ENCODE assay signal across 14 cellular contexts in the genomic region with DNA sequence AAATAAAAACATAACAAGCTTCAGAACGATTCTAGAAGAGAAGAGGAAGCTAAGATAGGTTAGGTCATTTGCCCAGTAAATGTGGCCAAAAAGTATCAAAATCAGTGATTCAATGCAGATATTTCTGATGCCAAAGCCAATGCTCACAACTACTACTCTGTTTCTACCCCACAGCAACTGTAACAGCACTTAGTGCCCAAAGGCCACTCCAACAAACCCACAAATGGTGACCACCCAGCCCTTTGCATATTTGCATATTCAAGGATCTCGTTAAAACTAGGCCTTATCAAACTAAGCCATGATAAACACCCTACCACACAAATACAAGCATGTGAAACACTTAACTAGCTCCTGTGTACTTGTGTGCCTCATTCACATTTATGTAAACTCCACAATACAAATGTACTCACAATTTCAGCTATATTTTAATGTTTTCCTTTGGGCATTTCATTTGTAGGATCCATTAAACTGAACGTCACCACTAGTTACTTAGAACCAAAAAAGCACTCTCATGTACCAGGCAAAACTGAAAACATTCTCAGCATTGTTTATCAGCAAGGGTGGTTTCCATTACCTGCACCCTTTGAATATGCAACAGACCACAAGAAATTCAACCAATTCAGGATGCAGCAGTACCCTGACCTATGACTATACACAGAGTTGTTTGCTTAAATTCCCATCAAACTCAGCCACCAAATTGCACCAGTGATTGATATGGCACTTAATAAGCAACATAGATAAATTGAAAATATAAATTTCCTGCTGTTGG.
DNase-seq lines count a peak whose midpoint lies in the region; ATAC-seq lines count a peak whose summit lies in the region.
"Had no signal": no experiment of that assay in that cellular context is flagged by ENCODE, and none has a peak within 500 bp of the region (broad histone marks: within the 10 kb centered on the region; RNA-seq: fewer than 3 reads in every experiment).

No MANE protein-coding gene starts in this region.

- no peak overlapping the region for H3K27ac ChIP-seq in mesendoderm (ENCODE audit: low read depth, low read length)
- H3K27ac ChIP-seq: C4-2B, foreskin keratinocyte, right atrium auricular region, SK-N-MC, tibial artery had no signal

- no peak overlapping the region for H3K23ac ChIP-seq in mesendoderm (ENCODE audit: low read length)

- H3K4me3 ChIP-seq in mesendoderm (ENCODE audit: low read length), result no peak overlapping the region
- H3K4me3 ChIP-seq: right atrium auricular region, SK-N-MC, tibial artery had no signal

- no peak overlapping the region for H3K56ac ChIP-seq in mesendoderm (ENCODE audit: low read length)

- H2BK5ac ChIP-seq in mesendoderm (ENCODE audit: low read length), result no peak overlapping the region

- no peak overlapping the region for H3K4ac ChIP-seq in mesendoderm (ENCODE audit: low read depth, low read length)

- DNase-seq in mesendoderm, result peak; percentile 29
- no peak for DNase-seq in posterior cingulate gyrus
- DNase-seq in activated CD8-positive, alpha-beta memory T cell treated with anti-CD3 and anti-CD28 coated beads for 24 hours, result no peak
- no peak for DNase-seq in SK-N-DZ (ENCODE audit: low spot score)
- DNase-seq: foreskin keratinocyte; stimulated activated CD4-positive, alpha-beta T cell treated with anti-CD3 and anti-CD28 coated beads, Interleukin-1b, Interleukin-23, amount 100 ng/mL, for 48 hours; stimulated activated CD8-positive, alpha-beta memory T cell treated with anti-CD3 and anti-CD28 coated beads, Interleukin-4, amount 100 ng/mL, for 48 hours; tibial artery had no signal

- no peaks in the 10 kb centered on the region for H3K27me3 ChIP-seq in mesendoderm (ENCODE audit: insufficient read depth, low read length, poor library complexity)
- H3K27me3 ChIP-seq: right atrium auricular region, tibial artery had no signal

- intact Hi-C loops in posterior cingulate gyrus (cut with DNase I), result no loop called here

- no peaks in the 10 kb centered on the region for H3K79me1 ChIP-seq in mesendoderm (ENCODE audit: low read length)

- H4K8ac ChIP-seq in mesendoderm (ENCODE audit: low read depth, low read length), result no peak overlapping the region

- H2AK5ac ChIP-seq in mesendoderm (ENCODE audit: low read length), result no peak overlapping the region

- H3K79me2 ChIP-seq in mesendoderm (ENCODE audit: control insufficient read depth, insufficient read depth, low read length), result no peaks in the 10 kb centered on the region

- H3K4me2 ChIP-seq in mesendoderm (ENCODE audit: low read length), result no peak overlapping the region

- no peaks in the 10 kb centered on the region for H3K36me3 ChIP-seq in mesendoderm (ENCODE audit: control insufficient read depth, insufficient read depth, low read length)
- H3K36me3 ChIP-seq: right atrium auricular region, tibial artery had no signal

- no peak overlapping the region for H2BK120ac ChIP-seq in mesendoderm (ENCODE audit: low read depth, low read length)

- H3K18ac ChIP-seq in mesendoderm (ENCODE audit: low read length), result no peak overlapping the region

- H4K5ac ChIP-seq in mesendoderm (ENCODE audit: low read length), result no peak overlapping the region

- ATAC-seq in GM18502 (IDR thresholded peaks at IDR 0.05; ENCODE audit: poor library complexity, unreplicated experiment), result peak; percentile 69
- ATAC-seq in GM19463 (IDR thresholded peaks at IDR 0.05; ENCODE audit: unreplicated experiment), result peak; percentile 86
- ATAC-seq in HG03442 (IDR thresholded peaks at IDR 0.05; ENCODE audit: unreplicated experiment), result peak; percentile 83
- ATAC-seq: foreskin keratinocyte had no signal

- no peak overlapping the region for H3K9ac ChIP-seq in mesendoderm (ENCODE audit: low read length)

- H3K4me1 ChIP-seq in mesendoderm (ENCODE audit: control insufficient read depth, low read depth, low read length), result no peaks in the 10 kb centered on the region
- H3K4me1 ChIP-seq: foreskin keratinocyte, right atrium auricular region, tibial artery had no signal

- H2BK15ac ChIP-seq in mesendoderm (replicated peaks; ENCODE audit: low read depth), result no peak overlapping the region

- WGBS in mesendoderm (ENCODE audit: extremely low coverage, insufficient coverage, low lambda C conversion rate), result no CpG with 5 or more reads among the region's 3 CpGs
